Comparison of ENCODE assay signal across 11 cellular contexts in the genomic region with DNA sequence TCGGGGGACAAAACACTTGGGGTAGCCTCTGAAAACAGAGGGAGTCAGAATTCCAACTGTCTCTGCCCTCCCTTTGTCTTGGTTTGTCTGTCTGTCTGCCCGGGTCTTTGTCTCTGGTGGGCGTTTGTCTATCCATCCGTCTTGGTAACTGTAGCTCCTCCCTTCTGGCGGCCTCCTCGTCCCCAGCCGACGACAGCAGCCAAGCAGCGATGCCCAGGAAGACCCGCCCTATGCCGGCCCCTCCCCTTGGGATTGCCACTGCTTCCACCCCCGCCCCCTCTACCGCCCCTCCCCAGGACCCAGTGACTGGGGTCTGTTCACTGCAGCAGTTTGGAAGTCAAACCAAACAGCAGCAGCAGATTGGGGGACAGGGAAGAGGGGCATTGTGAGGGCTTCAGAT. TPM values are rescaled to one million over a fixed set of nuclear protein-coding genes. Genes with fewer than 3 reads are reported as not detected.
DNase-seq lines count a peak whose midpoint lies in the region; ATAC-seq and TF ChIP-seq lines count a peak whose summit lies in the region.
"Had no signal": no experiment of that assay in that cellular context is flagged by ENCODE, and none has a peak within 500 bp of the region (broad histone marks: within the 10 kb centered on the region; RNA-seq: fewer than 3 reads in every experiment).

No MANE protein-coding gene starts in this region.

- CTCF ChIA-PET in PC-9 (lab: Charles Lee), result interaction anchor here (0.6 kb wide), 1 partner anchor 206 kb away, joined by 20 read pairs; no protein-coding TSS in a partner anchor

- H3K4me2 ChIP-seq in H9 (ENCODE audit: insufficient read depth, insufficient read length, low read length), result peak overlapping the region; percentile 25
- H3K4me2 ChIP-seq in PC-9, result peak overlapping the region; percentile 78

- H3K27me3 ChIP-seq in H9 (ENCODE audit: insufficient read depth, low read length) (peaks cover 3% of the 10 kb centered on the region), PC-9 (ENCODE audit: insufficient read depth, low read depth) (no peaks in the 10 kb centered on the region), gastroesophageal sphincter (no peaks in the 10 kb centered on the region), sigmoid colon (no peaks in the 10 kb centered on the region)
- H3K27me3 ChIP-seq: Peyer's patch had no signal

- no peak overlapping the region for H3K56ac ChIP-seq in H9 (ENCODE audit: insufficient read length, low read depth, low read length)

- H3K23ac ChIP-seq in H9 (ENCODE audit: insufficient read length, low read depth, low read length), result no peak overlapping the region

- peaks cover 14% of the 10 kb centered on the region for H3K27me3 Mint-ChIP-seq in H9 (ENCODE audit: low read depth)

- H3K9me3 ChIP-seq in H9 (ENCODE audit: control insufficient read depth, low read depth, low read length), result no peaks in the 10 kb centered on the region
- no peaks in the 10 kb centered on the region for H3K9me3 ChIP-seq in PC-9 (ENCODE audit: insufficient read depth, low read depth)
- H3K9me3 ChIP-seq in gastroesophageal sphincter, result no peaks in the 10 kb centered on the region
- no peaks in the 10 kb centered on the region for H3K9me3 ChIP-seq in sigmoid colon
- H3K9me3 ChIP-seq: neutrophil, Peyer's patch had no signal

- H3K4me3 ChIP-seq in PC-9 (no peak overlapping the region), gastroesophageal sphincter (no peak overlapping the region), sigmoid colon (no peak overlapping the region)
- H3K4me3 ChIP-seq: Peyer's patch had no signal

- no peak overlapping the region for H3T11ph ChIP-seq in H9 (ENCODE audit: low read length)

- BruUV-seq in PC-9 (replicated peaks; lab: Mats Ljungman, UMichigan), result no TSS peak

- H2BK5ac ChIP-seq in H9 (ENCODE audit: insufficient read length, low read length), result no peak overlapping the region

- no CpG with 5 or more reads among the region's 13 CpGs for WGBS in H9 (ENCODE audit: extremely low coverage, insufficient read length, low lambda C conversion rate)
- 8 to 16% methylated on average over 2 to 5 of the region's 13 CpGs for WGBS in gastroesophageal sphincter (ENCODE audit: low coverage in 1 of 2), 2 donors
- WGBS in sigmoid colon, 2 donors, result 10 to 20% methylated on average over 13 of the region's 13 CpGs

- POLR2A ChIA-PET in PC-9 (lab: Charles Lee; ENCODE audit: unreplicated experiment), result no interaction called here

- peak overlapping the region; percentile 16 to 67; a peak in 3 of 5 replicates for H3K4me3 Mint-ChIP-seq in H9

- H3K27ac Mint-ChIP-seq in H9, result peak overlapping the region in 2 of 3 experiments; percentile 78 to 84; a peak in 5 of 7 replicates

- peaks cover 0 to 2% (median 0%) of the 10 kb centered on the region in 3 experiments; a peak in 2 of 7 replicates for H3K36me3 Mint-ChIP-seq in H9 (ENCODE audit: insufficient read depth in 1 of 3, low read depth in 3 of 3)

- TF ChIP-seq POLR2A in gastroesophageal sphincter (IDR thresholded peaks at IDR 0.05) (no peak), sigmoid colon (IDR thresholded peaks at IDR 0.05) (no peak)

- DNase-seq in H9 (peak; percentile 91), PC-9 (no peak), sigmoid colon (no peak), superior temporal gyrus (ENCODE audit: extremely low spot score) (no peak), COLO668 (lab: John Stamatoyannopoulos, UW; ENCODE audit: unreplicated experiment) (no peak), CD1c-positive myeloid dendritic cell (ENCODE audit: extremely low spot score) (no peak)
- DNase-seq: cerebellar nuclear complex had no signal

- H4K91ac ChIP-seq in H9 (ENCODE audit: insufficient read length, low read depth, low read length), result no peak overlapping the region

- H3K14ac ChIP-seq in H9 (ENCODE audit: insufficient read depth, low read length), result no peak overlapping the region

- no peak overlapping the region for H4K5ac ChIP-seq in H9 (ENCODE audit: insufficient read length, low read depth, low read length)

- no peaks in the 10 kb centered on the region for H3K79me1 ChIP-seq in H9 (ENCODE audit: insufficient read depth, low read depth, low read length, poor library complexity, severe bottlenecking)

- H4K20me1 ChIP-seq in H9 (ENCODE audit: control insufficient read depth, insufficient read depth, insufficient read length) (no peaks in the 10 kb centered on the region), PC-9 (ENCODE audit: insufficient read depth) (no peaks in the 10 kb centered on the region)

- H2BK15ac ChIP-seq in H9 (ENCODE audit: low read depth, low read length), result no peak overlapping the region

- H2AFZ ChIP-seq in H9 (ENCODE audit: low read length), result no peak overlapping the region
- no peak overlapping the region for H2AFZ ChIP-seq in PC-9

- H3K4me1 Mint-ChIP-seq in H9, result peaks cover 66 to 67% of the 10 kb centered on the region in 2 experiments

- H2BK12ac ChIP-seq in H9 (ENCODE audit: insufficient read length, low read depth, low read length), result no peak overlapping the region

- no peak overlapping the region for H3K18ac ChIP-seq in H9 (ENCODE audit: insufficient read length, low read depth, low read length)

- peaks cover 6% of the 10 kb centered on the region; the same call in 1 of the 2 replicates for H3K36me3 ChIP-seq in PC-9 (ENCODE audit: low read depth)
- H3K36me3 ChIP-seq in gastroesophageal sphincter, result no peaks in the 10 kb centered on the region
- H3K36me3 ChIP-seq in sigmoid colon, result no peaks in the 10 kb centered on the region
- H3K36me3 ChIP-seq: neutrophil, Peyer's patch had no signal

- TF ChIP-seq CTCF in H9 (conservative IDR thresholded peaks at IDR 0.05) (no peak), PC-9 (conservative IDR thresholded peaks at IDR 0.05) (no peak), gastroesophageal sphincter (IDR thresholded peaks at IDR 0.05) (no peak), sigmoid colon (IDR thresholded peaks at IDR 0.05) (no peak)

- H3K23me2 ChIP-seq in H9 (ENCODE audit: insufficient read length, low read depth, low read length, poor library complexity, severe bottlenecking), result peaks cover 16% of the 10 kb centered on the region

- TF ChIP-seq EP300 in gastroesophageal sphincter (IDR thresholded peaks at IDR 0.05) (no peak), sigmoid colon (IDR thresholded peaks at IDR 0.05) (no peak)

- H3K9me2 ChIP-seq in PC-9 (ENCODE audit: insufficient read depth), result no peaks in the 10 kb centered on the region

- no peaks in the 10 kb centered on the region; the same call in 1 of the 2 replicates for H3K79me2 ChIP-seq in H9 (ENCODE audit: insufficient read depth, low read length)
- peaks cover 23% of the 10 kb centered on the region for H3K79me2 ChIP-seq in PC-9 (ENCODE audit: low read depth)

- peaks cover 33% of the 10 kb centered on the region for H3F3A ChIP-seq in PC-9 (ENCODE audit: insufficient read depth, low read depth)

- H2AK5ac ChIP-seq in H9 (ENCODE audit: insufficient read length, low read length), result no peak overlapping the region

- no peak overlapping the region for H2BK120ac ChIP-seq in H9 (ENCODE audit: low read depth, low read length, poor library complexity, severe bottlenecking)

- no peaks in the 10 kb centered on the region for H3K9me3 Mint-ChIP-seq in H9

- ATAC-seq in gastroesophageal sphincter, result no peak

- no peak overlapping the region for H4K8ac ChIP-seq in H9 (replicated peaks; ENCODE audit: insufficient read length, low read depth, low read length)

- intact Hi-C loops in PC-9 (cut with micrococcal nuclease; ENCODE audit: unreplicated experiment) (no loop called here), sigmoid colon (cut with DNase I) (no loop called here)

- no peak overlapping the region for H3K4ac ChIP-seq in H9 (ENCODE audit: low read depth, low read length)

- H3K4me1 ChIP-seq in H9 (ENCODE audit: insufficient read depth, low read length), result peaks cover 22% of the 10 kb centered on the region; the same call in 1 of the 2 replicates
- H3K4me1 ChIP-seq in PC-9 (replicated peaks; ENCODE audit: insufficient read depth), result peaks cover 54% of the 10 kb centered on the region
- peaks cover 0 to 67% (median 35%) of the 10 kb centered on the region in 3 donors for H3K4me1 ChIP-seq in gastroesophageal sphincter
- H3K4me1 ChIP-seq in sigmoid colon, result peaks cover 0 to 45% (median 38%) of the 10 kb centered on the region in 4 donors

- no peak overlapping the region for H2BK20ac ChIP-seq in H9 (ENCODE audit: low read depth, low read length, poor library complexity, severe bottlenecking)

- H3K27ac ChIP-seq in H9 (ENCODE audit: insufficient read length, low read depth, low read length) (no peak overlapping the region), PC-9 (no peak overlapping the region), gastroesophageal sphincter (peak overlapping the region in 3 of 4 donors; percentile 85 to 93 (median 90)), sigmoid colon (peak overlapping the region; percentile 81 to 92 (median 90))
- H3K27ac ChIP-seq: neutrophil had no signal

- H3K9ac ChIP-seq in H9 (ENCODE audit: extremely low read depth, insufficient read length, low read length), result no peak overlapping the region

RNA-seq across cellular contexts. Expression of a gene that starts 2.2 kb away (rescaled TPM):
- total RNA-seq in H9 (2021) (42.6 and 43.7 TPM in 2 replicates), PC-9 (2021) (118 and 124 TPM in 2 replicates), gastroesophageal sphincter (10 to 100 TPM; 15.6 to 26.6 (median 22.9) TPM), sigmoid colon (10 to 100 TPM in 3 of 4 donors, 1 to 10 TPM in 1; 9.9 to 17.2 (median 15.4) TPM)
- 10 to 100 TPM in 1 of 3 donors, 1 to 10 TPM in 2; 3.2 to 10.3 (median 6.0) TPM for polyA plus RNA-seq in sigmoid colon

RNA-seq across cellular contexts. Expression of a gene that starts 27.2 kb away (rescaled TPM):
- total RNA-seq in H9 (2021) (0.26 and 0.39 TPM in 2 replicates), PC-9 (2021) (2.4 and 3.3 TPM in 2 replicates), gastroesophageal sphincter (1 to 10 TPM in 2 of 4 donors, under 1 TPM in 2; 0.40 to 5.8 (median 2.6) TPM), sigmoid colon (1 to 10 TPM in 3 of 4 donors, under 1 TPM in 1; 0.95 to 2.9 (median 1.3) TPM)
- polyA plus RNA-seq in sigmoid colon, result 10 to 100 TPM in 2 of 3 donors, 1 to 10 TPM in 1; 3.6 to 19.9 (median 13.5) TPM
- total RNA-seq: M059J had no signal

RNA-seq across cellular contexts. Expression of a gene that starts 33.9 kb away (rescaled TPM):
- total RNA-seq in H9 (2021) (43.2 and 43.3 TPM in 2 replicates), PC-9 (2021) (37.4 and 42.0 TPM in 2 replicates), gastroesophageal sphincter (1 to 10 TPM in 2 of 4 donors, under 1 TPM in 2; 0.13 to 2.3 (median 0.64) TPM), sigmoid colon (1 to 10 TPM in 1 of 4 donors, under 1 TPM in 3; under 0.01 to 1.9 (median 0.22) TPM)
- polyA plus RNA-seq in sigmoid colon, result 1 to 10 TPM; 4.2 to 7.6 (median 5.5) TPM

RNA-seq across cellular contexts. Expression of a gene that starts 53.5 kb away (rescaled TPM):
- total RNA-seq in H9 (2021) (7.4 and 7.7 TPM in 2 replicates), PC-9 (2021) (33.1 and 49.0 TPM in 2 replicates), gastroesophageal sphincter (10 to 100 TPM; 11.3 to 47.5 (median 24.1) TPM), sigmoid colon (10 to 100 TPM; 18.6 to 51.0 (median 26.0) TPM)
- polyA plus RNA-seq in sigmoid colon, result 10 to 100 TPM in 1 of 3 donors, 1 to 10 TPM in 2; 1.2 to 25.8 (median 1.8) TPM

RNA-seq across cellular contexts. Expression of a gene that starts 53.7 kb away (rescaled TPM):
- total RNA-seq in H9 (2021) (41.2 and 47.2 TPM in 2 replicates), PC-9 (2021) (48.3 and 65.8 TPM in 2 replicates), gastroesophageal sphincter (10 to 100 TPM; 14.9 to 27.7 (median 17.4) TPM), sigmoid colon (10 to 100 TPM; 10.3 to 16.6 (median 15.8) TPM)
- polyA plus RNA-seq in sigmoid colon, result 10 to 100 TPM in 1 of 3 donors, 1 to 10 TPM in 2; 2.3 to 12.0 (median 2.4) TPM

Comparison
In these comparisons a context has a peak if more than half of its experiments do, and no peak if none do; other contexts are left out.
1. H3K27ac ChIP-seq: peak in gastroesophageal sphincter (3 of 4) and sigmoid colon (4 of 4); none in H9 (single experiment) and PC-9 (single experiment).
2. RNA of a gene that starts 33.9 kb away (total RNA-seq): 43.2 to 43.3 TPM in H9 and 37.4 to 42.0 TPM in PC-9; 0.13 to 2.3 TPM in gastroesophageal sphincter and under 0.01 to 1.9 TPM in sigmoid colon; every median in the first group is over 10 times any median in the second.